Comparison of ENCODE assay signal across 21 cellular contexts in genomic region chrX:69297521-69297920, GRCh38.
"Had no signal": no experiment of that assay in that cellular context is flagged by ENCODE, and none has a peak within 500 bp of the region (broad histone marks: within the 10 kb centered on the region; RNA-seq: fewer than 3 reads in every experiment).

No MANE protein-coding gene starts in this region.

- DNase-seq: erythroblast; foreskin keratinocyte; immature natural killer cell; left cardiac atrium; mammary epithelial cell; naive thymus-derived CD4-positive, alpha-beta T cell; nephron progenitor cell; psoas muscle; retina; spleen; stimulated activated CD4-positive, alpha-beta T cell treated with anti-CD3 and anti-CD28 coated beads, Interleukin-15, amount 100 ng/mL, for 24 hours; stimulated activated CD4-positive, alpha-beta T cell treated with anti-CD3 and anti-CD28 coated beads, Interleukin-1b, Interleukin-23, amount 100 ng/mL, for 48 hours; stimulated activated CD4-positive, alpha-beta T cell treated with anti-CD3 and anti-CD28 coated beads, Interleukin-4, amount 100 ng/mL, for 24 hours; stimulated activated naive B cell treated with anti-CD40 and anti-IgM and Interleukin-4, amounts not matched to agents 10 μg/mL and 1 μg/mL and 100 μg/mL, for 72 hours; stimulated activated naive CD8-positive, alpha-beta T cell treated with anti-CD3 and anti-CD28 coated beads, Interleukin-15, amount 100 ng/mL, for 72 hours; testis; upper lobe of right lung had no signal

- H3K27ac Mint-ChIP-seq: immature natural killer cell; naive thymus-derived CD4-positive, alpha-beta T cell; nephron progenitor cell; stimulated activated naive B cell treated with anti-CD40 and anti-IgM and Interleukin-4, amounts not matched to agents 10 μg/mL and 1 μg/mL and 100 μg/mL, for 72 hours had no signal

- H3K4me3 Mint-ChIP-seq: immature natural killer cell; naive thymus-derived CD4-positive, alpha-beta T cell; nephron progenitor cell; stimulated activated naive B cell treated with anti-CD40 and anti-IgM and Interleukin-4, amounts not matched to agents 10 μg/mL and 1 μg/mL and 100 μg/mL, for 72 hours; stimulated activated naive CD8-positive, alpha-beta T cell treated with anti-CD3 and anti-CD28 coated beads, Interleukin-15, amount 100 ng/mL, for 72 hours had no signal

- H3K9me3 Mint-ChIP-seq: immature natural killer cell; naive thymus-derived CD4-positive, alpha-beta T cell; stimulated activated naive B cell treated with anti-CD40 and anti-IgM and Interleukin-4, amounts not matched to agents 10 μg/mL and 1 μg/mL and 100 μg/mL, for 72 hours; stimulated activated naive CD8-positive, alpha-beta T cell treated with anti-CD3 and anti-CD28 coated beads, Interleukin-15, amount 100 ng/mL, for 72 hours had no signal

- H3K9me3 ChIP-seq: neutrophil, psoas muscle, spleen, testis, tibial nerve, upper lobe of right lung, vagina had no signal

- H3K4me1 ChIP-seq: foreskin keratinocyte, psoas muscle, spleen, testis, tibial nerve, upper lobe of right lung, vagina had no signal

- ATAC-seq: foreskin keratinocyte; left cardiac atrium; naive thymus-derived CD4-positive, alpha-beta T cell; psoas muscle; sciatic nerve; stimulated activated naive B cell treated with anti-CD40 and anti-IgM and Interleukin-4, amounts not matched to agents 10 μg/mL and 1 μg/mL and 100 μg/mL, for 72 hours; stimulated activated naive CD8-positive, alpha-beta T cell treated with anti-CD3 and anti-CD28 coated beads, Interleukin-15, amount 100 ng/mL, for 72 hours; upper lobe of right lung had no signal

- H3K36me3 ChIP-seq: neutrophil, spleen, tibial nerve, upper lobe of right lung, vagina had no signal

- H3K36me3 Mint-ChIP-seq: immature natural killer cell; naive thymus-derived CD4-positive, alpha-beta T cell; stimulated activated naive B cell treated with anti-CD40 and anti-IgM and Interleukin-4, amounts not matched to agents 10 μg/mL and 1 μg/mL and 100 μg/mL, for 72 hours had no signal

- H3K27me3 ChIP-seq: foreskin keratinocyte, neutrophil, testis, upper lobe of right lung, vagina had no signal

- H3K27ac ChIP-seq: foreskin keratinocyte, neutrophil, psoas muscle, spleen, testis, tibial nerve, upper lobe of right lung, vagina had no signal

- H3K4me1 Mint-ChIP-seq: immature natural killer cell; naive thymus-derived CD4-positive, alpha-beta T cell; stimulated activated naive CD8-positive, alpha-beta T cell treated with anti-CD3 and anti-CD28 coated beads, Interleukin-15, amount 100 ng/mL, for 72 hours had no signal

- H3K4me3 ChIP-seq: psoas muscle, spleen, testis, tibial nerve, upper lobe of right lung, vagina had no signal
